Comparison of ENCODE assay signal across 25 cellular contexts in the genomic region with DNA sequence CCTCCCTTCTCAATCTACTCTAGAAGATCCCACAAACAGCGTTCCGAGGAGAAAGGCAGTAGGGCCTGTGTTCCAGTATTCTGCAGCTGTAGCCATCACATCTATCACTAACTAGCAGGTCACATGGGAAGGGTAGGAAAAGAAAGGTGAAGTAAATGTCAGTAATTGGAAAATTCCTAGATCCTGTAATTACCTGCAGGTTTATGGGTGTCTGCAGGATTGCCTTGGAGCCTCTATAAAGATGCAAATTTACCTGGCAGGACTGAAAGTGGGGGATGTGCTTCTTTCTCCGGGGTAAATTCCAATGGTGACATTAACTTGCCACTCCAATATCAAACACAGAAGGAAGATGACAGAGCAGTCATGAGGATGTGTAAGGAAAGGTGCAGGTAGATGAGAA.
DNase-seq lines count a peak whose midpoint lies in the region; FAIRE-seq and TF ChIP-seq lines count a peak whose summit lies in the region.
"Had no signal": no experiment of that assay in that cellular context is flagged by ENCODE, and none has a peak within 500 bp of the region (broad histone marks: within the 10 kb centered on the region; RNA-seq: fewer than 3 reads in every experiment).

No MANE protein-coding gene starts in this region.

- TF ChIP-seq CTCF in astrocyte (IDR thresholded peaks at IDR 0.05; ENCODE audit: insufficient read depth, low read depth, low read length), result no peak
- TF ChIP-seq CTCF in smooth muscle cell (IDR thresholded peaks at IDR 0.05; ENCODE audit: borderline replicate concordance, insufficient read depth, poor library complexity, severe bottlenecking), result no peak

- 73% methylated on average over 3 of the region's 3 CpGs for WGBS in smooth muscle cell (ENCODE audit: low lambda C conversion rate)

- peaks cover 27% of the 10 kb centered on the region for H3K36me3 Mint-ChIP-seq in astrocyte (ENCODE audit: low read depth, unreplicated experiment)
- H3K36me3 Mint-ChIP-seq: activated naive CD4-positive, alpha-beta T cell treated with anti-CD3 and anti-CD28 coated beads, Interleukin-2, amount 50 U/mL, for 24 hours; memory B cell; naive B cell had no signal

- H3K4me3 ChIP-seq in H7 (ENCODE audit: insufficient read depth, low read depth, low read length) (no peak overlapping the region), astrocyte (ENCODE audit: insufficient read depth, low read depth, low read length) (no peak overlapping the region), smooth muscle cell (no peak overlapping the region)
- H3K4me3 ChIP-seq: ascending aorta, ovary, SJCRH30, upper lobe of left lung had no signal

- H3K4me1 ChIP-seq in astrocyte (ENCODE audit: insufficient read depth, low read length), result peaks cover 17% of the 10 kb centered on the region
- H3K4me1 ChIP-seq in smooth muscle cell (ENCODE audit: low read depth), result peaks cover 29% of the 10 kb centered on the region
- H3K4me1 ChIP-seq: SJCRH30 had no signal

- peaks cover 55% of the 10 kb centered on the region for H3F3A ChIP-seq in smooth muscle cell (ENCODE audit: low read depth)

- H3K79me2 ChIP-seq in astrocyte (ENCODE audit: insufficient read depth, low read length) (peaks cover 26% of the 10 kb centered on the region), smooth muscle cell (ENCODE audit: low read depth) (peaks cover 68% of the 10 kb centered on the region)

- H3K27ac ChIP-seq in astrocyte (ENCODE audit: low read depth, low read length), result no peak overlapping the region
- H3K27ac ChIP-seq in smooth muscle cell (ENCODE audit: low read depth), result peak overlapping the region; percentile 85
- H3K27ac ChIP-seq: ascending aorta, ovary, SJCRH30 had no signal

- peaks cover 4% of the 10 kb centered on the region for H4K20me1 ChIP-seq in astrocyte (ENCODE audit: insufficient read depth, low read length)
- no peaks in the 10 kb centered on the region for H4K20me1 ChIP-seq in smooth muscle cell (ENCODE audit: low read depth)

- H3K27me3 Mint-ChIP-seq in astrocyte (ENCODE audit: low read depth, unreplicated experiment), result no peaks in the 10 kb centered on the region
- H3K27me3 Mint-ChIP-seq: activated naive CD4-positive, alpha-beta T cell treated with anti-CD3 and anti-CD28 coated beads, Interleukin-2, amount 50 U/mL, for 24 hours had no signal

- FAIRE-seq in astrocyte (lab: Jason Lieb, UNC), result no peak
- FAIRE-seq: frontal cortex had no signal

- H3K4me3 Mint-ChIP-seq in astrocyte (ENCODE audit: unreplicated experiment), result no peak overlapping the region
- H3K4me3 Mint-ChIP-seq: activated naive CD4-positive, alpha-beta T cell treated with anti-CD3 and anti-CD28 coated beads, Interleukin-2, amount 50 U/mL, for 24 hours; memory B cell; naive B cell; T-helper 1 cell treated with Interleukin-12 subunit alpha and Interleukin-12 subunit beta and Interleukin-4 antibody, amounts not matched to agents 30 μg/mL and 1 μg/mL, for 36 hours had no signal

- H3K9me3 Mint-ChIP-seq in astrocyte (ENCODE audit: unreplicated experiment), result no peaks in the 10 kb centered on the region
- H3K9me3 Mint-ChIP-seq: activated naive CD4-positive, alpha-beta T cell treated with anti-CD3 and anti-CD28 coated beads, Interleukin-2, amount 50 U/mL, for 24 hours; memory B cell; naive B cell; T-helper 1 cell treated with Interleukin-12 subunit alpha and Interleukin-12 subunit beta and Interleukin-4 antibody, amounts not matched to agents 30 μg/mL and 1 μg/mL, for 36 hours had no signal

- peaks cover 56% of the 10 kb centered on the region for H3K4me1 Mint-ChIP-seq in astrocyte (ENCODE audit: low read depth, unreplicated experiment)
- H3K4me1 Mint-ChIP-seq: activated naive CD4-positive, alpha-beta T cell treated with anti-CD3 and anti-CD28 coated beads, Interleukin-2, amount 50 U/mL, for 24 hours; memory B cell; naive B cell had no signal

- peak; percentile 21 for DNase-seq in H7
- no peak for DNase-seq in astrocyte (ENCODE audit: low read depth)
- peak; percentile 52 for DNase-seq in islet precursor cell
- no peak for DNase-seq in smooth muscle cell (lab: John Stamatoyannopoulos, UW; ENCODE audit: unreplicated experiment)
- DNase-seq in ecto neural progenitor cell (ENCODE audit: low spot score), result no peak
- DNase-seq in DMS 273 treated with DMSO at 0.1 percent for 48 hours (lab: John Stamatoyannopoulos, UW), result no peak
- DNase-seq in NCI-H345 treated with DMSO at 0.1 percent for 48 hours (lab: John Stamatoyannopoulos, UW; ENCODE audit: unreplicated experiment), result no peak
- DNase-seq in T-helper 9 cell, result no peak
- DNase-seq: effector CD4-positive, alpha-beta T cell; hippocampal formation; kidney glomerular epithelial cell; naive B cell; NCI-H1092 treated with DMSO at 0.1 percent for 48 hours; NCI-H2107; NCI-H510A treated with DMSO at 0.1 percent for 48 hours; NK-92 treated with Interleukin-12 subunit alpha and Interleukin-12 subunit beta, amount 100 ng/mL, for 24 hours; ovary; SJCRH30; stimulated activated CD4-positive, alpha-beta T cell treated with anti-CD3 and anti-CD28 coated beads, Interleukin-15, amount 100 ng/mL, for 24 hours had no signal

- peak overlapping the region; percentile 60 for H3K27ac Mint-ChIP-seq in astrocyte (ENCODE audit: unreplicated experiment)
- H3K27ac Mint-ChIP-seq: activated naive CD4-positive, alpha-beta T cell treated with anti-CD3 and anti-CD28 coated beads, Interleukin-2, amount 50 U/mL, for 24 hours; memory B cell; naive B cell; T-helper 1 cell treated with Interleukin-12 subunit alpha and Interleukin-12 subunit beta and Interleukin-4 antibody, amounts not matched to agents 30 μg/mL and 1 μg/mL, for 36 hours had no signal

- H3K9me3 ChIP-seq in astrocyte (ENCODE audit: insufficient read depth, low read depth, low read length) (no peaks in the 10 kb centered on the region), smooth muscle cell (replicated peaks; ENCODE audit: low read depth) (no peaks in the 10 kb centered on the region)
- H3K9me3 ChIP-seq: ascending aorta, ovary, SJCRH30, upper lobe of left lung had no signal

- no peaks in the 10 kb centered on the region for H3K27me3 ChIP-seq in H7 (ENCODE audit: control insufficient read depth, insufficient read depth, low read length)
- H3K27me3 ChIP-seq in astrocyte (ENCODE audit: insufficient read depth, low read length), result no peaks in the 10 kb centered on the region
- no peaks in the 10 kb centered on the region for H3K27me3 ChIP-seq in smooth muscle cell (ENCODE audit: low read depth)
- H3K27me3 ChIP-seq: ascending aorta, ovary, SJCRH30, upper lobe of left lung had no signal

- no peak overlapping the region for H2AFZ ChIP-seq in astrocyte (ENCODE audit: low read depth, low read length)
- H2AFZ ChIP-seq in smooth muscle cell (ENCODE audit: low read depth), result no peak overlapping the region

- H3K4me2 ChIP-seq in astrocyte (ENCODE audit: low read length) (no peak overlapping the region), smooth muscle cell (no peak overlapping the region)

- H3K36me3 ChIP-seq in H7 (replicated peaks; ENCODE audit: control insufficient read depth, insufficient read depth, low read length) (peaks cover 22% of the 10 kb centered on the region), astrocyte (ENCODE audit: insufficient read depth, low read length) (peaks cover 95% of the 10 kb centered on the region), smooth muscle cell (ENCODE audit: low read depth) (peaks cover 39% of the 10 kb centered on the region)
- H3K36me3 ChIP-seq: ovary had no signal

- H3K9ac ChIP-seq in astrocyte (ENCODE audit: low read length) (no peak overlapping the region), smooth muscle cell (ENCODE audit: low read depth) (no peak overlapping the region)

Comparison
In these comparisons a context has a peak if more than half of its experiments do, and no peak if none do; other contexts are left out.
1. DNase-seq: peak in H7 (single experiment) and islet precursor cell (single experiment); none in astrocyte (single experiment), smooth muscle cell (single experiment), ecto neural progenitor cell (single experiment), DMS 273 treated with DMSO at 0.1 percent for 48 hours (single experiment), NCI-H345 treated with DMSO at 0.1 percent for 48 hours (single experiment) and T-helper 9 cell (single experiment).